8 cellular contexts compared by ENCODE assay signal in the genomic region with DNA sequence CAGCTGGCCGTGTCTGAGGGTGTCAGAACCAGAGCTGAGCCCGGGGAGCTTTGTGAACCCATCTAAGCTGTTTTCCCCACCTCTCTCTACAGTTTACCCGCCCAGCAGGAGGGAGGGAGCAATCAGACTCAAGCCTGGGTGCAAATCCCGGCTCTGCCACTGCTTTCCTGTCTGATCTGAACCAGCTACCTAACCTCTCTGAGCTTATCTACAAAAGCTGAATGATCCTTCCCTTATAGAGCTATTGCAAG. TPM values are rescaled to one million over a fixed set of nuclear protein-coding genes. Genes with fewer than 3 reads are reported as not detected.
DNase-seq lines count a peak whose midpoint lies in the region; FAIRE-seq and TF ChIP-seq lines count a peak whose summit lies in the region.

No MANE protein-coding gene starts in this region.

- peak overlapping the region; percentile 98 for H3K27ac Mint-ChIP-seq in neural progenitor cell

- H3F3A ChIP-seq in GM23248 (ENCODE audit: insufficient read depth) (peaks cover 18% of the 10 kb centered on the region; the same call in 1 of the 2 replicates), neural progenitor cell (ENCODE audit: low read depth) (no peaks in the 10 kb centered on the region)

- in situ Hi-C loops in GM23248 (cut with MboI): no loop called here

- H3K4me3 ChIP-seq in GM23248 (peak overlapping the region; percentile 81), endothelial cell of umbilical vein (replicated peaks in 1 of 3; ENCODE audit: insufficient read depth in 1 of 3, low read depth in 1 of 3, low read length in 3 of 3) (peak overlapping the region; percentile 48 to 82 (median 67)), neural progenitor cell (peak overlapping the region; percentile 33)

- POLR2A ChIA-PET in endothelial cell of umbilical vein (lab: Charles Lee): interaction anchor here (1.2 kb wide), 1 partner anchor 14 kb away, joined by 3 read pairs; a partner anchor contains a TSS

- peaks cover 21% of the 10 kb centered on the region for H3K9me3 Mint-ChIP-seq in neural progenitor cell

- H3K27ac ChIP-seq in GM23248 (peak overlapping the region; percentile 89), endothelial cell of umbilical vein (ENCODE audit: insufficient read depth, low read depth, low read length) (peak overlapping the region; percentile 31), neural progenitor cell (no peak overlapping the region)

- peaks cover 2% of the 10 kb centered on the region for H3K27me3 Mint-ChIP-seq in neural progenitor cell (ENCODE audit: insufficient read depth, low read depth)

- H3K27me3 ChIP-seq in GM23248 (replicated peaks; ENCODE audit: insufficient read depth) (no peaks in the 10 kb centered on the region), endothelial cell of umbilical vein (ENCODE audit: control insufficient read depth in 2 of 2, insufficient read depth in 2 of 2, low read length in 2 of 2) (no peaks in the 10 kb centered on the region), neural progenitor cell (no peaks in the 10 kb centered on the region)

- H3K79me2 ChIP-seq in GM23248 (ENCODE audit: insufficient read depth): peaks cover 50% of the 10 kb centered on the region
- H3K79me2 ChIP-seq in endothelial cell of umbilical vein (ENCODE audit: control insufficient read depth, insufficient read depth, low read length): peaks cover 26% of the 10 kb centered on the region
- H3K79me2 ChIP-seq in neural progenitor cell (ENCODE audit: low read depth): no peaks in the 10 kb centered on the region

- TF ChIP-seq CTCF in endothelial cell of umbilical vein (IDR thresholded peaks at IDR 0.05; ENCODE audit: extremely low read depth in 1 of 2, insufficient read depth in 1 of 2, low read depth in 1 of 2, low read length in 2 of 2) (no peak), neural progenitor cell (IDR thresholded peaks at IDR 0.05) (no peak)

- TSS peak; percentile 59 for BruUV-seq in endothelial cell of umbilical vein (replicated peaks; lab: Mats Ljungman, UMichigan)

- peaks cover 12% of the 10 kb centered on the region for H3K36me3 Mint-ChIP-seq in neural progenitor cell

- WGBS in GM23248 (ENCODE audit: low coverage in 1 of 2, low lambda C conversion rate in 2 of 2, missing lambda C conversion rate in 2 of 2), 2 experiments: 1 to 2% methylated on average over 4 of the region's 4 CpGs

- TF ChIP-seq POLR2A in endothelial cell of umbilical vein (IDR thresholded peaks at IDR 0.05; ENCODE audit: low read depth, low read length): no peak
- TF ChIP-seq POLR2A in GM12891 (IDR thresholded peaks at IDR 0.05; ENCODE audit: low read depth, low read length): no peak

- peak overlapping the region; percentile 88 for H3K4me3 Mint-ChIP-seq in neural progenitor cell

- H3K9me2 ChIP-seq in GM23248 (ENCODE audit: insufficient read depth): no peaks in the 10 kb centered on the region

- dilution Hi-C loops in endothelial cell of umbilical vein (cut with MboI; ENCODE audit: extremely low pct_ligation_motif_present, low sequenced_read_pairs): no loop called here

- intact Hi-C loops in endothelial cell of umbilical vein (cut with micrococcal nuclease): loop anchor here (1.0 to 2.0 kb wide), 4 partner anchors 19 to 248 kb away; no protein-coding TSS in a partner anchor

- H2AFZ ChIP-seq in GM23248 (peak overlapping the region; percentile 77), endothelial cell of umbilical vein (ENCODE audit: low read depth, low read length) (peak overlapping the region; percentile 65), neural progenitor cell (replicated peaks) (peak overlapping the region; percentile 86)

- peaks cover 36% of the 10 kb centered on the region for H3K4me1 Mint-ChIP-seq in neural progenitor cell

- FAIRE-seq in endothelial cell of umbilical vein (lab: Jason Lieb, UNC) (no peak), GM12891 (lab: Jason Lieb, UNC) (no peak)

- H3K4me1 ChIP-seq in GM23248 (ENCODE audit: insufficient read depth) (peaks cover 20% of the 10 kb centered on the region), endothelial cell of umbilical vein (ENCODE audit: control insufficient read depth, extremely low read depth, insufficient read depth, low read length) (peaks cover 16% of the 10 kb centered on the region), neural progenitor cell (peaks cover 20% of the 10 kb centered on the region)

- CTCF ChIA-PET in endothelial cell of umbilical vein (lab: Charles Lee): interaction anchor here (0.8 to 6.4 kb wide), 22 partner anchors 10 to 247 kb away, joined by 3 to 27 read pairs (median 5); a partner anchor contains a TSS

- peak overlapping the region; percentile 100 for H3K4me2 ChIP-seq in GM23248 (ENCODE audit: unreplicated experiment)
- H3K4me2 ChIP-seq in endothelial cell of umbilical vein (ENCODE audit: insufficient read depth, low read length): peak overlapping the region; percentile 85
- H3K4me2 ChIP-seq in neural progenitor cell: peak overlapping the region; percentile 67

- H3K36me3 ChIP-seq in GM23248 (ENCODE audit: low read depth) (no peaks in the 10 kb centered on the region), endothelial cell of umbilical vein (ENCODE audit: control insufficient read depth in 2 of 2, extremely low read depth in 1 of 2, insufficient read depth in 2 of 2, low read length in 2 of 2) (peaks cover 0 to 3% of the 10 kb centered on the region in 2 experiments), neural progenitor cell (no peaks in the 10 kb centered on the region)

- no peaks in the 10 kb centered on the region for H3K9me3 ChIP-seq in GM23248 (ENCODE audit: low read depth)
- no peaks in the 10 kb centered on the region for H3K9me3 ChIP-seq in endothelial cell of umbilical vein (replicated peaks; ENCODE audit: control insufficient read depth, insufficient read depth, low read length)
- H3K9me3 ChIP-seq in neural progenitor cell (ENCODE audit: low read depth): no peaks in the 10 kb centered on the region

- H3K9me1 ChIP-seq in endothelial cell of umbilical vein (replicated peaks; ENCODE audit: control insufficient read depth, extremely low read depth, insufficient read depth, low read length): no peaks in the 10 kb centered on the region

- peak overlapping the region; percentile 92 for H3K9ac ChIP-seq in GM23248
- peak overlapping the region; percentile 55 for H3K9ac ChIP-seq in endothelial cell of umbilical vein (replicated peaks; ENCODE audit: extremely low read depth, insufficient read depth, low read length)
- no peak overlapping the region for H3K9ac ChIP-seq in neural progenitor cell

- DNase-seq in GM23248 (no peak), RPMI8226 (peak; percentile 18), endothelial cell of umbilical vein (ENCODE audit: low read depth, low spot score) (no peak), neural progenitor cell (ENCODE audit: low spot score) (no peak), NCI-H1105 treated with DMSO at 0.1 percent for 48 hours (lab: John Stamatoyannopoulos, UW) (no peak), GM12891 (ENCODE audit: insufficient read length, low spot score) (no peak), iPS-NIHi11 (ENCODE audit: low spot score) (no peak)
- DNase-seq in effector CD8-positive, alpha-beta T cell (lab: John Stamatoyannopoulos, UW): no peak

- H4K20me1 ChIP-seq in GM23248 (ENCODE audit: insufficient read depth) (no peaks in the 10 kb centered on the region), endothelial cell of umbilical vein (replicated peaks; ENCODE audit: control insufficient read depth, extremely low read depth, insufficient read depth, low read length) (no peaks in the 10 kb centered on the region), neural progenitor cell (ENCODE audit: low read depth) (no peaks in the 10 kb centered on the region)

RNA-seq across cellular contexts. Expression of a gene that starts 0.3 kb away (rescaled TPM):
- 37.7 and 43.8 TPM in 2 replicates for total RNA-seq in GM23248 (2014; rRNA removed; shearing (Covaris generic))
- polyA plus RNA-seq in GM23248 (2016; fragmentation: Nextera tagmentation; extraction: Ambion mirVana): 28.4 and 31.6 TPM in 2 replicates
- 37.6 and 41.9 TPM in 2 replicates for total RNA-seq in endothelial cell of umbilical vein
- 16.9 and 17.8 TPM in 2 replicates for polyA plus RNA-seq in endothelial cell of umbilical vein
- 24.9 and 26.1 TPM in 2 replicates for polyA plus RNA-seq in endothelial cell of umbilical vein (2011; cell fraction: cytosol; rRNA removed)
- 29.1 and 32.5 TPM in 2 replicates for polyA plus RNA-seq in endothelial cell of umbilical vein (2011; cell fraction: nucleus; rRNA removed)
- 28.6 and 34.8 TPM in 2 replicates for polyA plus RNA-seq in endothelial cell of umbilical vein (2012)
- 40.7 and 43.4 TPM in 2 replicates for polyA minus RNA-seq in endothelial cell of umbilical vein
- polyA minus RNA-seq in endothelial cell of umbilical vein (2011; cell fraction: cytosol; rRNA and poly(A)+ RNA removed): 9.3 TPM
- 11.7 and 14.2 TPM in 2 replicates for polyA minus RNA-seq in endothelial cell of umbilical vein (2011; cell fraction: nucleus; rRNA and poly(A)+ RNA removed)
- 10.9 and 12.8 TPM in 2 replicates for total RNA-seq in neural progenitor cell (ENCODE audit: low replicate concordance)
- 22.2 TPM for polyA plus RNA-seq in GM12891 (2012; ENCODE audit: low read depth, missing spikeins)

RNA-seq across cellular contexts. Expression of a gene that starts 13.9 kb away (rescaled TPM):
- 8.3 and 8.6 TPM in 2 replicates for total RNA-seq in GM23248 (2014; rRNA removed; shearing (Covaris generic))
- 12.8 and 14.2 TPM in 2 replicates for polyA plus RNA-seq in GM23248 (2016; fragmentation: Nextera tagmentation; extraction: Ambion mirVana)
- 9.3 and 14.1 TPM in 2 replicates for total RNA-seq in endothelial cell of umbilical vein
- 6.8 and 8.2 TPM in 2 replicates for polyA plus RNA-seq in endothelial cell of umbilical vein
- 9.1 and 9.8 TPM in 2 replicates for polyA plus RNA-seq in endothelial cell of umbilical vein (2011; cell fraction: cytosol; rRNA removed)
- polyA plus RNA-seq in endothelial cell of umbilical vein (2011; cell fraction: nucleus; rRNA removed): 7.6 and 9.2 TPM in 2 replicates
- polyA plus RNA-seq in endothelial cell of umbilical vein (2012): 9.8 and 11.8 TPM in 2 replicates
- 13.5 and 14.4 TPM in 2 replicates for polyA minus RNA-seq in endothelial cell of umbilical vein
- polyA minus RNA-seq in endothelial cell of umbilical vein (2011; cell fraction: cytosol; rRNA and poly(A)+ RNA removed): 1.2 TPM
- polyA minus RNA-seq in endothelial cell of umbilical vein (2011; cell fraction: nucleus; rRNA and poly(A)+ RNA removed): 1.9 and 3.5 TPM in 2 replicates
- total RNA-seq in neural progenitor cell (ENCODE audit: low replicate concordance): not detected in 2 replicates
- polyA plus RNA-seq in GM12891 (2012; ENCODE audit: low read depth, missing spikeins): 46.5 TPM

RNA-seq across cellular contexts. Expression of a gene that starts 37.5 kb away (rescaled TPM):
- total RNA-seq in GM23248 (2014; rRNA removed; shearing (Covaris generic)): not detected in 2 replicates
- 0.06 TPM in 1 of 2 replicates, not detected in the other for polyA plus RNA-seq in GM23248 (2016; fragmentation: Nextera tagmentation; extraction: Ambion mirVana)
- total RNA-seq in endothelial cell of umbilical vein: 0.97 and 2.6 TPM in 2 replicates
- 0.25 and 0.33 TPM in 2 replicates for polyA plus RNA-seq in endothelial cell of umbilical vein
- polyA plus RNA-seq in endothelial cell of umbilical vein (2011; cell fraction: cytosol; rRNA removed): 0.12 and 0.18 TPM in 2 replicates
- 0.13 TPM in 1 of 2 replicates, not detected in the other for polyA plus RNA-seq in endothelial cell of umbilical vein (2011; cell fraction: nucleus; rRNA removed)
- polyA plus RNA-seq in endothelial cell of umbilical vein (2012): 0.12 and 0.30 TPM in 2 replicates
- polyA minus RNA-seq in endothelial cell of umbilical vein: 0.25 and 0.51 TPM in 2 replicates
- polyA minus RNA-seq in endothelial cell of umbilical vein (2011; cell fraction: cytosol; rRNA and poly(A)+ RNA removed): not detected
- polyA minus RNA-seq in endothelial cell of umbilical vein (2011; cell fraction: nucleus; rRNA and poly(A)+ RNA removed): not detected in 2 replicates
- 0.56 and 0.82 TPM in 2 replicates for total RNA-seq in neural progenitor cell (ENCODE audit: low replicate concordance)
- polyA plus RNA-seq in GM12891 (2012; ENCODE audit: low read depth, missing spikeins): 0.14 TPM
